ENCODE assay signal across 11 cellular contexts in the genomic region with DNA sequence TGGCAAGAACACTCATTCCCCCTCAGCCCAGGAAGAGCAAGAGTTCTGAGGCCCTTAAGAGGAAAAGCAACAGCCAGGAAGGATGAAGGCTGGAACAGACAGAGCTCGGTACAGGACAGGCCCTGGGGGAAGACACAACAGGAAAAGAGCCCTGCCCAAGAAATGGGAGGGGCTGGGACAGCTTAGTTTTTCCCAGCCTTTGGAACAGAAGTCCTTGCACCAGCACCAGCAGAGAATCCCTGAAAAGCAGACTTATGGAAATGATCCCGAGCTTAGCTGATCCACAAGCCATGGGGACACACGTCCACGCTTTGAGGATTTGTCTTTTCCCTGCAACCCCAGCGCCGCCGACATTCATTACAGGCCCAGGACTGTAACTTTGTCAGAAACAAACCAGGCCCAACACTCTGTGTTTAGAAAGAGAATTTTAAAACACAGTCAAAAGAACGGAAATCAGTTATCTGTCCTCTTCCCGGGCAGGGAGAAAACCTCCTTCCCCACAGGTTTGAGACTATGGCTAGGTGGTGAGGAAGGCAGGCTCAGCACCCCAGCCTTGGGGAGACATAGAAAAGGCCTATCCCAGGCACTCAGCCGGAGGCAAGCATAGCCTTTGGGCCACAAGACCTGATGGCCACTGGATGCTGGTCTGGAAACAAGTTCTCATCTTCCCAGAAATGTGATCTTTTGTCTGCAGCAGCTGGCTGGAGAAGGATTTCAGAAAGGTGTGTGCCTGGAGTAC. TPM values are rescaled to one million over a fixed set of nuclear protein-coding genes. Genes with fewer than 3 reads are reported as not detected.
DNase-seq lines count a peak whose midpoint lies in the region; ATAC-seq lines count a peak whose summit lies in the region.
"Had no signal": no experiment of that assay in that cellular context is flagged by ENCODE, and none has a peak within 500 bp of the region (broad histone marks: within the 10 kb centered on the region; RNA-seq: fewer than 3 reads in every experiment).

No MANE protein-coding gene starts in this region.

- no peak overlapping the region for H3K4me3 Mint-ChIP-seq in activated naive CD8-positive, alpha-beta T cell
- no peak overlapping the region for H3K4me3 Mint-ChIP-seq in activated naive CD8-positive, alpha-beta T cell treated with anti-CD3 and anti-CD28 coated beads, Interleukin-2, amount 50 U/mL, for 24 hours

- no peaks in the 10 kb centered on the region for H3K4me1 Mint-ChIP-seq in activated naive CD8-positive, alpha-beta T cell (ENCODE audit: low read depth)
- H3K4me1 Mint-ChIP-seq in activated naive CD8-positive, alpha-beta T cell treated with anti-CD3 and anti-CD28 coated beads, Interleukin-2, amount 50 U/mL, for 24 hours, result no peaks in the 10 kb centered on the region

- 70% methylated on average over 10 of the region's 10 CpGs for WGBS in right cardiac atrium
- 97% methylated on average over 10 of the region's 10 CpGs for WGBS in thymus

- no peak for DNase-seq in activated naive CD8-positive, alpha-beta T cell treated with anti-CD3 and anti-CD28 coated beads, Interleukin-2, amount 50 U/mL, for 24 hours
- DNase-seq in right cardiac atrium (no peak), COLO668 (lab: John Stamatoyannopoulos, UW; ENCODE audit: unreplicated experiment) (no peak), NCI-H1092 (lab: John Stamatoyannopoulos, UW) (no peak)
- DNase-seq: activated gamma-delta T cell treated with Interleukin-2 at 50 U/mL for 16 hours; HCEC 1CT; MM.1S; stimulated activated CD4-positive, alpha-beta T cell treated with anti-CD3 and anti-CD28 coated beads, Interleukin-15, amount 100 ng/mL, for 24 hours; uterus had no signal

- no peaks in the 10 kb centered on the region for H3K9me3 Mint-ChIP-seq in activated naive CD8-positive, alpha-beta T cell (ENCODE audit: low read depth)
- H3K9me3 Mint-ChIP-seq in activated naive CD8-positive, alpha-beta T cell treated with anti-CD3 and anti-CD28 coated beads, Interleukin-2, amount 50 U/mL, for 24 hours, result no peaks in the 10 kb centered on the region

- ATAC-seq in activated naive CD8-positive, alpha-beta T cell treated with anti-CD3 and anti-CD28 coated beads, Interleukin-2, amount 50 U/mL, for 24 hours, result no peak
- ATAC-seq in right cardiac atrium, result peak in 1 of 2 donors; percentile 75

- H3K27ac ChIP-seq in right cardiac atrium (ENCODE audit: low read length) (peak overlapping the region; percentile 50), thymus (ENCODE audit: low read depth) (peak overlapping the region; percentile 20)

- H3K27me3 ChIP-seq in right cardiac atrium (ENCODE audit: control insufficient read depth, insufficient read depth) (no peaks in the 10 kb centered on the region), thymus (ENCODE audit: control insufficient read depth, insufficient read depth) (no peaks in the 10 kb centered on the region)
- H3K27me3 ChIP-seq: uterus had no signal

- no peaks in the 10 kb centered on the region for H3K36me3 Mint-ChIP-seq in activated naive CD8-positive, alpha-beta T cell
- peaks cover 17% of the 10 kb centered on the region for H3K36me3 Mint-ChIP-seq in activated naive CD8-positive, alpha-beta T cell treated with anti-CD3 and anti-CD28 coated beads, Interleukin-2, amount 50 U/mL, for 24 hours (ENCODE audit: low read depth)

- H3K27ac Mint-ChIP-seq in activated naive CD8-positive, alpha-beta T cell, result peak overlapping the region; percentile 34
- H3K27ac Mint-ChIP-seq in activated naive CD8-positive, alpha-beta T cell treated with anti-CD3 and anti-CD28 coated beads, Interleukin-2, amount 50 U/mL, for 24 hours, result no peak overlapping the region

- H3K27me3 Mint-ChIP-seq in activated naive CD8-positive, alpha-beta T cell, result no peaks in the 10 kb centered on the region
- no peaks in the 10 kb centered on the region for H3K27me3 Mint-ChIP-seq in activated naive CD8-positive, alpha-beta T cell treated with anti-CD3 and anti-CD28 coated beads, Interleukin-2, amount 50 U/mL, for 24 hours

- H3K4me3 ChIP-seq in right cardiac atrium (ENCODE audit: low read length), result no peak overlapping the region
- no peak overlapping the region for H3K4me3 ChIP-seq in thymus (ENCODE audit: low read length)
- H3K4me3 ChIP-seq: uterus had no signal

- peaks cover 92% of the 10 kb centered on the region for H3K36me3 ChIP-seq in thymus (ENCODE audit: control insufficient read depth, insufficient read depth)
- H3K36me3 ChIP-seq: uterus had no signal

- intact Hi-C loops in right cardiac atrium (cut with DNase I), result no loop called here

- peaks cover 18% of the 10 kb centered on the region for H3K4me1 ChIP-seq in right cardiac atrium (ENCODE audit: control insufficient read depth, insufficient read depth, low read length)
- no peaks in the 10 kb centered on the region for H3K4me1 ChIP-seq in thymus (ENCODE audit: control insufficient read depth, insufficient read depth, low read length)

- H3K9me3 ChIP-seq in right cardiac atrium (ENCODE audit: control insufficient read depth, low read length) (no peaks in the 10 kb centered on the region), thymus (ENCODE audit: control insufficient read depth) (no peaks in the 10 kb centered on the region)
- H3K9me3 ChIP-seq: uterus had no signal

RNA-seq across cellular contexts. Expression of gene AVIL, which starts 4.0 kb away (rescaled TPM):
- 1 to 10 TPM; 2.6 to 4.1 (median 3.2) TPM for total RNA-seq in right cardiac atrium
- polyA plus RNA-seq in right cardiac atrium (3.2 TPM), thymus (17.0 TPM)

RNA-seq across cellular contexts. Expression of gene CTDSP2, which starts 24.0 kb away (rescaled TPM):
- 100 to 1,000 TPM in 2 of 4 donors, 10 to 100 TPM in 2; 94.3 to 116 (median 103) TPM for total RNA-seq in right cardiac atrium
- polyA plus RNA-seq in right cardiac atrium, result 41.7 TPM
- polyA plus RNA-seq in thymus, result 50.4 TPM

RNA-seq across cellular contexts. Expression of gene TSFM, which starts 40.0 kb away (rescaled TPM):
- total RNA-seq in right cardiac atrium, result 10 to 100 TPM; 28.9 to 36.1 (median 33.0) TPM
- 50.7 TPM for polyA plus RNA-seq in right cardiac atrium
- 28.6 TPM for polyA plus RNA-seq in thymus

RNA-seq across cellular contexts. Expression of gene EEF1AKMT3, which starts 50.1 kb away (rescaled TPM):
- 1 to 10 TPM; 2.1 to 3.1 (median 2.6) TPM for total RNA-seq in right cardiac atrium
- polyA plus RNA-seq in right cardiac atrium, result 0.95 TPM
- polyA plus RNA-seq in thymus, result 2.4 TPM

RNA-seq across cellular contexts. Expression of gene METTL1, which starts 50.7 kb away (rescaled TPM):
- 10 to 100 TPM in 1 of 4 donors, 1 to 10 TPM in 3; 5.7 to 15.8 (median 8.5) TPM for total RNA-seq in right cardiac atrium
- 6.3 TPM for polyA plus RNA-seq in right cardiac atrium
- 12.9 TPM for polyA plus RNA-seq in thymus
